ENCODE assay signal across 8 cellular contexts in the genomic region with DNA sequence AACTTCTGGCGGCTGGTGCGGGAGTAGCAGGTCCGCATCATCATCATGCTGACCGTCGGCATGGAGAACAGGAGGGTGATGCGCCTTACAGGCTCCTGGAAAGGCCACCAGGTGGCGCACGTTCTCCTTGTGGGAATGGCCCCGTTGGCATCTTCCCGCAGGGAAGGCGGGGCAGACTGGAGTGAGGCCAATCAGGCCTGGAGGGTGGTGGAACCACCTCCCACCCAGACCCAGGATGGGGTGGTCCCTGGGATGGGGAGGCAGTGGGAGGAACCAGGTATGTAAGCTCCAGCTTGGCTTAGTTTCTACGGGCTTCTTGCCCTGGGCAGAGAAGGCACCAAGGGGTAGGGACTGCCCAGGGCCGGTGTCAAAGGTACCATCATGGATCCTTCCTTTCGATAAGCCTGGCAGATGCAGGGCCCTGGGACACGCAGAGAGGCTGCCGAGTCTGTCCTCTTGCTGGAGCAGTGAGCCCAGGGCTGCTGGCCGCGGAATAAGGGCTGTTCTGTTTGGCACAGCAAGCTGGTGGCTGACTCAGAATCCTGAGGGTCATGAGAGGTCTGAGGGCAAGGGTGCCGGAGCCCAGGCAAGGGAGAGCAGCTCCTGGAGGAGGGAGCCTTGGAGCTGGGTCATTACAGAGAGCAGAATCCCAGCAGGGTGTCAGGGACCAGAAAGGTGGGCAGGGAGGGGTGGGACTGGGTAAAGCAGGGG. TPM values are rescaled to one million over a fixed set of nuclear protein-coding genes. Genes with fewer than 3 reads are reported as not detected.
DNase-seq lines count a peak whose midpoint lies in the region; ATAC-seq and TF ChIP-seq lines count a peak whose summit lies in the region.

No MANE protein-coding gene starts in this region.

- H4K91ac ChIP-seq in trophoblast cell (ENCODE audit: low read depth, low read length): no peak overlapping the region

- H3K4me2 ChIP-seq in trophoblast cell (ENCODE audit: low read length): no peak overlapping the region

- peaks cover 0 to 3% of the 10 kb centered on the region in 2 experiments for H3K4me1 ChIP-seq in trophoblast cell (ENCODE audit: control insufficient read depth in 1 of 2, insufficient read depth in 2 of 2, low read length in 2 of 2)

- no peak overlapping the region for H4K12ac ChIP-seq in trophoblast cell (ENCODE audit: low read depth, low read length)

- no peak overlapping the region for H2BK120ac ChIP-seq in trophoblast cell (ENCODE audit: insufficient read depth, low read length, poor library complexity)

- H3K23ac ChIP-seq in trophoblast cell (ENCODE audit: low read length): no peak overlapping the region

- H4K8ac ChIP-seq in trophoblast cell (ENCODE audit: low read depth, low read length): no peak overlapping the region

- H2BK5ac ChIP-seq in trophoblast cell (ENCODE audit: low read depth, low read length, poor library complexity): no peak overlapping the region

- no peaks in the 10 kb centered on the region for H3K79me1 ChIP-seq in trophoblast cell (ENCODE audit: low read length)

- peak; percentile 90 for ATAC-seq in SK-N-SH treated with all-trans-retinoic acid at 6 μM for 48 hours

- no peak overlapping the region for H3K14ac ChIP-seq in trophoblast cell (ENCODE audit: low read length)

- H2AFZ ChIP-seq in trophoblast cell (ENCODE audit: insufficient read depth, low read length, poor library complexity): no peak overlapping the region

- no peak overlapping the region for H3K4ac ChIP-seq in trophoblast cell (ENCODE audit: low read depth, low read length)

- no peak overlapping the region for H3K18ac ChIP-seq in trophoblast cell (ENCODE audit: low read length)

- DNase-seq in DMS79 treated with DMSO at 0.1 percent for 48 hours (lab: John Stamatoyannopoulos, UW) (peak; percentile 6), DMS79 (lab: John Stamatoyannopoulos, UW) (no peak), NB4 (ENCODE audit: low read depth) (peak; percentile 84), head of caudate nucleus (peak; percentile 67 to 95 (median 87)), trophoblast cell (peak; percentile 85 to 96), ureter (ENCODE audit: low spot score) (peak; percentile 76)
- DNase-seq in activated naive CD4-positive, alpha-beta T cell treated with anti-CD3 and anti-CD28 coated beads, Interleukin-2, amount 50 U/mL, for 16 hours: peak; percentile 68

- no peaks in the 10 kb centered on the region for H3K27me3 ChIP-seq in trophoblast cell (ENCODE audit: insufficient read depth, low read length)

- no peak overlapping the region for H2BK12ac ChIP-seq in trophoblast cell (ENCODE audit: low read length)

- no peak overlapping the region for H2AK5ac ChIP-seq in trophoblast cell (ENCODE audit: low read length)

- WGBS in trophoblast cell (ENCODE audit: extremely low coverage, insufficient coverage, insufficient read length): no CpG with 5 or more reads among the region's 19 CpGs

- H3K4me3 ChIP-seq in NB4 (ENCODE audit: low read depth, low read length): no peak overlapping the region
- no peak overlapping the region for H3K4me3 ChIP-seq in trophoblast cell (ENCODE audit: low read depth, low read length)

- no peaks in the 10 kb centered on the region for H3K79me2 ChIP-seq in trophoblast cell (ENCODE audit: control insufficient read depth, insufficient read depth, low read length, poor library complexity)

- H3K9ac ChIP-seq in trophoblast cell (ENCODE audit: low read length): no peak overlapping the region

- peak; percentile 77 for TF ChIP-seq CTCF in NB4 (IDR thresholded peaks at IDR 0.05; ENCODE audit: low read depth, low read length)

- no peaks in the 10 kb centered on the region for H3K9me3 ChIP-seq in trophoblast cell (ENCODE audit: insufficient read depth, low read depth, low read length)

- no peak for TF ChIP-seq POLR2A in NB4 (IDR thresholded peaks at IDR 0.05; ENCODE audit: extremely low read depth, insufficient read length)

- H3K36me3 ChIP-seq in trophoblast cell (ENCODE audit: control insufficient read depth in 1 of 2, insufficient read depth in 2 of 2, low read length in 2 of 2): no peaks in the 10 kb centered on the region

- no peak overlapping the region for H3K27ac ChIP-seq in trophoblast cell (ENCODE audit: low read depth, low read length)

- intact Hi-C loops in head of caudate nucleus (cut with DNase I): loop anchor here (5.0 to 10.0 kb wide), 2 partner anchors 127 to 540 kb away; no protein-coding TSS in a partner anchor

TF ChIP-seq in SK-N-SH treated with all-trans-retinoic acid at 6 μM for 48 hours, 23 proteins besides CTCF, POLR2A, EP300 and RAD21:
- TF ChIP-seq, protein P1, sequence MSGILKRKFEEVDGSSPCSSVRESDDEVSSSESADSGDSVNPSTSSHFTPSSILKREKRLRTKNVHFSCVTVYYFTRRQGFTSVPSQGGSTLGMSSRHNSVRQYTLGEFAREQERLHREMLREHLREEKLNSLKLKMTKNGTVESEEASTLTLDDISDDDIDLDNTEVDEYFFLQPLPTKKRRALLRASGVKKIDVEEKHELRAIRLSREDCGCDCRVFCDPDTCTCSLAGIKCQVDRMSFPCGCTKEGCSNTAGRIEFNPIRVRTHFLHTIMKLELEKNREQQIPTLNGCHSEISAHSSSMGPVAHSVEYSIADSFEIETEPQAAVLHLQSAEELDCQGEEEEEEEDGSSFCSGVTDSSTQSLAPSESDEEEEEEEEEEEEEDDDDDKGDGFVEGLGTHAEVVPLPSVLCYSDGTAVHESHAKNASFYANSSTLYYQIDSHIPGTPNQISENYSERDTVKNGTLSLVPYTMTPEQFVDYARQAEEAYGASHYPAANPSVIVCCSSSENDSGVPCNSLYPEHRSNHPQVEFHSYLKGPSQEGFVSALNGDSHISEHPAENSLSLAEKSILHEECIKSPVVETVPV (CRISPR knock-in tag; IDR thresholded peaks at IDR 0.05): no peak
- TF ChIP-seq ZNF565 (CRISPR knock-in tag; conservative IDR thresholded peaks at IDR 0.05; ENCODE audit: low read depth): no peak
TF ChIP-seq in SK-N-SH treated with all-trans-retinoic acid at 6 μM for 48 hours: peak in this region for 0.

RNA-seq across cellular contexts. Expression of a gene that starts 8.7 kb away (rescaled TPM):
- polyA plus RNA-seq in trophoblast cell (2013): 0.04 and 0.10 TPM in 2 replicates
- 9.2 TPM for total RNA-seq in ureter

RNA-seq across cellular contexts. Expression of a gene that starts 24.5 kb away (rescaled TPM):
- polyA plus RNA-seq in trophoblast cell (2013): not detected in 2 replicates
- total RNA-seq in ureter: 4.2 TPM

RNA-seq across cellular contexts. Expression of a gene that starts 40.4 kb away (rescaled TPM):
- polyA plus RNA-seq in trophoblast cell (2013): 20.3 and 20.9 TPM in 2 replicates
- 79.5 TPM for total RNA-seq in ureter
